ENCODE assay signal across 33 cellular contexts in genomic region chr2:23861952-23862351, GRCh38.
"Had no signal": no experiment of that assay in that cellular context is flagged by ENCODE, and none has a peak within 500 bp of the region (broad histone marks: within the 10 kb centered on the region; RNA-seq: fewer than 3 reads in every experiment).

No MANE protein-coding gene starts in this region.

- H3K4me1 ChIP-seq: adrenal gland, body of pancreas, colonic mucosa, esophagus muscularis mucosa, foreskin keratinocyte, gastrocnemius medialis, heart right ventricle had no signal

- H3K27me3 ChIP-seq: adrenal gland, body of pancreas, colonic mucosa, esophagus muscularis mucosa, foreskin keratinocyte, gastrocnemius medialis, heart right ventricle, hepatocyte had no signal

- H3K27ac ChIP-seq: adrenal gland, body of pancreas, colonic mucosa, esophagus muscularis mucosa, foreskin keratinocyte, gastrocnemius medialis, heart right ventricle, hepatocyte, WERI-Rb-1 had no signal

- H3K4me3 ChIP-seq: adrenal gland, body of pancreas, colonic mucosa, esophagus muscularis mucosa, gastrocnemius medialis, heart right ventricle, hepatocyte had no signal

- H3K9me3 Mint-ChIP-seq: activated B cell treated with CpG ODN at 0.5 μM for 24 hours; activated naive CD4-positive, alpha-beta T cell treated with anti-CD3 and anti-CD28 coated beads for 36 hours; activated naive CD4-positive, alpha-beta T cell treated with anti-CD3 and anti-CD28 coated beads, Interleukin-2, amount 50 U/mL, for 24 hours; activated naive CD8-positive, alpha-beta T cell treated with anti-CD3 and anti-CD28 coated beads for 36 hours; activated naive CD8-positive, alpha-beta T cell treated with anti-CD3 and anti-CD28 coated beads, Interleukin-2, amount 50 U/mL, for 24 hours; activated T-helper 1 cell treated with anti-CD3 and anti-CD28 coated beads, Interleukin-12 subunit alpha, Interleukin-12 subunit beta, Interleukin-2, Interleukin-4 antibody, amounts not matched to agents 30 ng/mL and 10 ng/mL and 1 ng/mL, durations not matched to agents 14 hours and 24 hours and 36 hours; activated T-helper 2 cell treated with anti-CD3 and anti-CD28 coated beads, Interferon-gamma antibody, Interleukin-2, Interleukin-4, amounts not matched to agents 10 μg/mL and 5 μg/mL and 100 μg/mL, durations not matched to agents 14 hours and 24 hours and 36 hours; endodermal cell; T-helper 2 cell treated with Interferon-gamma antibody and Interleukin-4, amounts not matched to agents 5 μg/mL and 100 μg/mL, for 36 hours had no signal

- H3K27me3 Mint-ChIP-seq: activated B cell treated with CpG ODN at 0.5 μM for 24 hours; activated CD8-positive, alpha-beta memory T cell treated with anti-CD3 and anti-CD28 coated beads, Interleukin-2, amount 10 ng/mL, durations not matched to agents 7 days and 5 days; activated naive CD4-positive, alpha-beta T cell treated with anti-CD3 and anti-CD28 coated beads, Interleukin-2, amount 50 U/mL, for 24 hours; activated naive CD8-positive, alpha-beta T cell treated with anti-CD3 and anti-CD28 coated beads for 36 hours; activated naive CD8-positive, alpha-beta T cell treated with anti-CD3 and anti-CD28 coated beads, Interleukin-2, amount 50 U/mL, for 24 hours had no signal

- H3K9me3 ChIP-seq: adrenal gland, body of pancreas, colonic mucosa, esophagus muscularis mucosa, gastrocnemius medialis, heart right ventricle had no signal

- ATAC-seq: activated CD4-positive, CD25-positive, alpha-beta regulatory T cell treated with anti-CD3 and anti-CD28 coated beads, Interleukin-2, amount 50 U/mL, for 24 hours; activated CD8-positive, alpha-beta memory T cell treated with anti-CD3 and anti-CD28 coated beads, Interleukin-2, amount 10 ng/mL, durations not matched to agents 7 days and 5 days; activated CD8-positive, alpha-beta T cell treated with anti-CD3 and anti-CD28 coated beads, Interleukin-2, amount 10 ng/mL, durations not matched to agents 7 days and 5 days; activated naive CD8-positive, alpha-beta T cell treated with anti-CD3 and anti-CD28 coated beads, Interleukin-2, amount 50 U/mL, for 24 hours; body of pancreas; foreskin keratinocyte; gastrocnemius medialis; heart right ventricle had no signal

- H3K79me2 ChIP-seq: hepatocyte had no signal

- H3K4me2 ChIP-seq: hepatocyte had no signal

- DNase-seq: activated B cell treated with CpG ODN at 0.5 μM for 24 hours; activated CD4-positive, alpha-beta T cell treated with anti-CD3 and anti-CD28 coated beads for 48 hours; activated CD4-positive, alpha-beta T cell treated with anti-CD3 and anti-CD28 coated beads, Interleukin-2, amount 50 U/mL, for 1 hour; activated CD4-positive, alpha-beta T cell treated with anti-CD3 and anti-CD28 coated beads, Interleukin-2, amount 50 U/mL, for 48 hours; activated CD8-positive, alpha-beta memory T cell treated with anti-CD3 and anti-CD28 coated beads, Interleukin-2, amount 10 ng/mL, durations not matched to agents 7 days and 5 days; activated CD8-positive, alpha-beta memory T cell treated with anti-CD3 and anti-CD28 coated beads, Interleukin-2, amount 50 U/mL, for 4 hours; activated CD8-positive, alpha-beta T cell treated with anti-CD3 and anti-CD28 coated beads, Interleukin-2, amount 10 ng/mL, durations not matched to agents 7 days and 5 days; activated effector memory CD4-positive, alpha-beta T cell treated with anti-CD3 and anti-CD28 coated beads, Interleukin-2, amount 50 U/mL, for 16 hours; activated naive CD4-positive, alpha-beta T cell treated with anti-CD3 and anti-CD28 coated beads for 36 hours; activated naive CD8-positive, alpha-beta T cell treated with anti-CD3 and anti-CD28 coated beads for 36 hours; activated naive CD8-positive, alpha-beta T cell treated with anti-CD3 and anti-CD28 coated beads, Interleukin-2, amount 50 U/mL, for 24 hours; activated T-cell treated with anti-CD3 and anti-CD28 coated beads, Interleukin-2, amount 50 U/mL, for 1 hour; activated T-cell treated with anti-CD3 and anti-CD28 coated beads, Interleukin-2, amount 50 U/mL, for 48 hours; amygdala; aorta; body of pancreas; caudate nucleus; colonic mucosa; effector memory CD4-positive, alpha-beta T cell; endodermal cell; foreskin keratinocyte; gastrocnemius medialis; heart right ventricle; T1000; WERI-Rb-1 had no signal

- H3K4me3 Mint-ChIP-seq: activated B cell treated with CpG ODN at 0.5 μM for 24 hours; activated CD8-positive, alpha-beta memory T cell treated with anti-CD3 and anti-CD28 coated beads, Interleukin-2, amount 10 ng/mL, durations not matched to agents 7 days and 5 days; activated CD8-positive, alpha-beta T cell treated with anti-CD3 and anti-CD28 coated beads, Interleukin-2, amount 10 ng/mL, durations not matched to agents 7 days and 5 days; activated naive CD4-positive, alpha-beta T cell treated with anti-CD3 and anti-CD28 coated beads for 36 hours; activated naive CD4-positive, alpha-beta T cell treated with anti-CD3 and anti-CD28 coated beads, Interleukin-2, amount 50 U/mL, for 24 hours; activated naive CD8-positive, alpha-beta T cell treated with anti-CD3 and anti-CD28 coated beads for 36 hours; activated naive CD8-positive, alpha-beta T cell treated with anti-CD3 and anti-CD28 coated beads, Interleukin-2, amount 50 U/mL, for 24 hours; activated T-helper 1 cell treated with anti-CD3 and anti-CD28 coated beads, Interleukin-12 subunit alpha, Interleukin-12 subunit beta, Interleukin-2, Interleukin-4 antibody, amounts not matched to agents 30 ng/mL and 10 ng/mL and 1 ng/mL, durations not matched to agents 14 hours and 24 hours and 36 hours; endodermal cell; T-helper 2 cell treated with Interferon-gamma antibody and Interleukin-4, amounts not matched to agents 5 μg/mL and 100 μg/mL, for 36 hours had no signal

- H3K36me3 ChIP-seq: colonic mucosa had no signal

- H2AFZ ChIP-seq: hepatocyte had no signal

- H3K27ac Mint-ChIP-seq: activated B cell treated with CpG ODN at 0.5 μM for 24 hours; activated CD8-positive, alpha-beta memory T cell treated with anti-CD3 and anti-CD28 coated beads, Interleukin-2, amount 10 ng/mL, durations not matched to agents 7 days and 5 days; activated CD8-positive, alpha-beta T cell treated with anti-CD3 and anti-CD28 coated beads, Interleukin-2, amount 10 ng/mL, durations not matched to agents 7 days and 5 days; activated naive CD4-positive, alpha-beta T cell treated with anti-CD3 and anti-CD28 coated beads for 36 hours; activated naive CD4-positive, alpha-beta T cell treated with anti-CD3 and anti-CD28 coated beads, Interleukin-2, amount 50 U/mL, for 24 hours; activated naive CD8-positive, alpha-beta T cell treated with anti-CD3 and anti-CD28 coated beads for 36 hours; activated naive CD8-positive, alpha-beta T cell treated with anti-CD3 and anti-CD28 coated beads, Interleukin-2, amount 50 U/mL, for 24 hours; activated T-helper 1 cell treated with anti-CD3 and anti-CD28 coated beads, Interleukin-12 subunit alpha, Interleukin-12 subunit beta, Interleukin-2, Interleukin-4 antibody, amounts not matched to agents 30 ng/mL and 10 ng/mL and 1 ng/mL, durations not matched to agents 14 hours and 24 hours and 36 hours; activated T-helper 2 cell treated with anti-CD3 and anti-CD28 coated beads, Interferon-gamma antibody, Interleukin-2, Interleukin-4, amounts not matched to agents 10 μg/mL and 5 μg/mL and 100 μg/mL, durations not matched to agents 14 hours and 24 hours and 36 hours; endodermal cell; T-helper 2 cell treated with Interferon-gamma antibody and Interleukin-4, amounts not matched to agents 5 μg/mL and 100 μg/mL, for 36 hours had no signal

- H3K4me1 Mint-ChIP-seq: activated B cell treated with CpG ODN at 0.5 μM for 24 hours; activated naive CD4-positive, alpha-beta T cell treated with anti-CD3 and anti-CD28 coated beads, Interleukin-2, amount 50 U/mL, for 24 hours; activated naive CD8-positive, alpha-beta T cell treated with anti-CD3 and anti-CD28 coated beads for 36 hours; activated naive CD8-positive, alpha-beta T cell treated with anti-CD3 and anti-CD28 coated beads, Interleukin-2, amount 50 U/mL, for 24 hours; endodermal cell had no signal
